8 cellular contexts compared by ENCODE assay signal in genomic region chr17:1709971-1710806, GRCh38. TPM values are rescaled to one million over a fixed set of nuclear protein-coding genes. Genes with fewer than 3 reads are reported as not detected.
DNase-seq lines count a peak whose midpoint lies in the region; ATAC-seq, FAIRE-seq and TF ChIP-seq lines count a peak whose summit lies in the region.

Gene TLCD2, minus strand, starts transcription at chr17:1710377. Its CDS starts 135 bp downstream, at chr17:1710242.

- intact Hi-C loops in CD4-positive, alpha-beta T cell (cut with DNase I, micrococcal nuclease) = no loop called here
- intact Hi-C loops in cardiac septum (cut with DNase I) = loop anchor here (10.0 kb wide), 1 partner anchor 315 kb away; the partner anchor contains the start of gene RTN4RL1
- intact Hi-C loops in pancreas (cut with DNase I) = no loop called here

- H3K9me3 ChIP-seq in CD4-positive, alpha-beta T cell (ENCODE audit: control insufficient read depth, low read length) = no peaks in the 10 kb centered on the region
- H3K9me3 ChIP-seq in pancreas = no peaks in the 10 kb centered on the region

- peaks cover 28% of the 10 kb centered on the region for H3K4me1 Mint-ChIP-seq in CD4-positive, alpha-beta T cell (ENCODE audit: low read depth)
- H3K4me1 Mint-ChIP-seq in activated naive CD8-positive, alpha-beta T cell (ENCODE audit: low read depth) = peaks cover 24% of the 10 kb centered on the region

- peaks cover 17% of the 10 kb centered on the region for H3K27me3 Mint-ChIP-seq in CD4-positive, alpha-beta T cell
- H3K27me3 Mint-ChIP-seq in activated naive CD8-positive, alpha-beta T cell = peaks cover 4% of the 10 kb centered on the region

- peaks cover 11 to 18% (median 13%) of the 10 kb centered on the region in 3 donors for H3K4me1 ChIP-seq in pancreas

- H3K9me3 Mint-ChIP-seq in CD4-positive, alpha-beta T cell = no peaks in the 10 kb centered on the region
- H3K9me3 Mint-ChIP-seq in activated naive CD8-positive, alpha-beta T cell (ENCODE audit: low read depth) = no peaks in the 10 kb centered on the region

- no peak within 1 kb of the TSS for H3K27ac ChIP-seq in CD4-positive, alpha-beta T cell (ENCODE audit: low read depth, low read length)
- H3K27ac ChIP-seq in HL-60 (replicated peaks) = no peak within 1 kb of the TSS
- H3K27ac ChIP-seq in pancreas = peak within 1 kb of the TSS in 1 of 4 donors; percentile 56

- H3K27me3 ChIP-seq in CD4-positive, alpha-beta T cell (ENCODE audit: control insufficient read depth, insufficient read depth, low read length) = peaks cover 28% of the 10 kb centered on the region
- H3K27me3 ChIP-seq in HL-60 (ENCODE audit: insufficient read depth, poor library complexity, severe bottlenecking) = peaks cover 2% of the 10 kb centered on the region
- no peaks in the 10 kb centered on the region for H3K27me3 ChIP-seq in pancreas

- CTCF ChIA-PET in CD4-positive, alpha-beta T cell (lab: Charles Lee) = interaction anchor here (0.5 kb wide), 1 partner anchor 275 kb away, joined by 3 read pairs; no protein-coding TSS in a partner anchor

- H3K4me3 ChIP-seq in HL-60 (replicated peaks; ENCODE audit: insufficient read depth, low read length) (peak within 1 kb of the TSS; percentile 40), pancreas (peak within 1 kb of the TSS; percentile 59 to 92 (median 70))

- no peak for DNase-seq in CD4-positive, alpha-beta T cell
- no peak for DNase-seq in HL-60 (ENCODE audit: low read depth in 1 of 2, low spot score in 1 of 2)
- DNase-seq in cardiac septum (ENCODE audit: low spot score) = peak; percentile 87
- DNase-seq in pancreas = peak; percentile 65 to 87 (median 76)
- DNase-seq in DMS153 treated with DMSO at 0.1 percent for 48 hours (lab: John Stamatoyannopoulos, UW; ENCODE audit: unreplicated experiment) = no peak

- POLR2A ChIA-PET in CD4-positive, alpha-beta T cell (lab: Charles Lee) = interaction anchor here (1.1 kb wide), 1 partner anchor 26 kb away, joined by 3 read pairs; no protein-coding TSS in a partner anchor

- H3K4me3 Mint-ChIP-seq in CD4-positive, alpha-beta T cell = peak within 1 kb of the TSS; percentile 86
- H3K4me3 Mint-ChIP-seq in activated naive CD8-positive, alpha-beta T cell = peak within 1 kb of the TSS; percentile 74

- 1% methylated on average over 70 to 83 of the region's 83 CpGs for WGBS in pancreas, 2 donors

- no peak for TF ChIP-seq CTCF in CD4-positive, alpha-beta T cell (IDR thresholded peaks at IDR 0.05)
- no peak for TF ChIP-seq CTCF in HL-60 (IDR thresholded peaks at IDR 0.05; ENCODE audit: insufficient read depth, low read length)
- TF ChIP-seq CTCF in pancreas (IDR thresholded peaks at IDR 0.05) = no peak

- ATAC-seq in CD4-positive, alpha-beta T cell (ENCODE audit: poor library complexity) = peak; percentile 15
- ATAC-seq in pancreas (peak; percentile 29 to 67 (median 62)), GM19397 (IDR thresholded peaks at IDR 0.05; ENCODE audit: unreplicated experiment) (no peak), GM21717 (IDR thresholded peaks at IDR 0.05; ENCODE audit: unreplicated experiment) (no peak)

- peak within 1 kb of the TSS; percentile 48 for H3K27ac Mint-ChIP-seq in CD4-positive, alpha-beta T cell
- H3K27ac Mint-ChIP-seq in activated naive CD8-positive, alpha-beta T cell = peak within 1 kb of the TSS; percentile 6

- FAIRE-seq in pancreas (lab: Jason Lieb, UNC) = no peak

- H3K36me3 Mint-ChIP-seq in CD4-positive, alpha-beta T cell (ENCODE audit: low read depth) = no peaks in the 10 kb centered on the region
- no peaks in the 10 kb centered on the region for H3K36me3 Mint-ChIP-seq in activated naive CD8-positive, alpha-beta T cell

- no peaks in the 10 kb centered on the region for H3K36me3 ChIP-seq in pancreas

RNA-seq across cellular contexts. Expression of gene TLCD2, which starts in this region (rescaled TPM):
- total RNA-seq in CD4-positive, alpha-beta T cell = under 1 TPM; 0.19 to 0.34 TPM
- 2.6 TPM for total RNA-seq in cardiac septum
- total RNA-seq in pancreas = 1 to 10 TPM in 5 of 6 donors, under 1 TPM in 1; 0.56 to 2.8 (median 1.4) TPM
- polyA plus RNA-seq in pancreas = 1 to 10 TPM in 1 of 2 donors, under 1 TPM in 1; 0.75 to 1.4 TPM

Comparison
In these comparisons a context has a peak if more than half of its experiments do, and no peak if none do; other contexts are left out.
1. Peak in ATAC-seq in CD4-positive, alpha-beta T cell; RNA of the gene not detected or under 1 TPM.
2. ATAC-seq: peak in pancreas (4 of 4); none in GM19397 (single experiment) and GM21717 (single experiment).
3. DNase-seq: peak in cardiac septum (single experiment) and pancreas (6 of 6); none in CD4-positive, alpha-beta T cell (0 of 10), HL-60 (0 of 2) and DMS153 treated with DMSO at 0.1 percent for 48 hours (single experiment).